Comparison of ENCODE assay signal across 10 cellular contexts in the genomic region with DNA sequence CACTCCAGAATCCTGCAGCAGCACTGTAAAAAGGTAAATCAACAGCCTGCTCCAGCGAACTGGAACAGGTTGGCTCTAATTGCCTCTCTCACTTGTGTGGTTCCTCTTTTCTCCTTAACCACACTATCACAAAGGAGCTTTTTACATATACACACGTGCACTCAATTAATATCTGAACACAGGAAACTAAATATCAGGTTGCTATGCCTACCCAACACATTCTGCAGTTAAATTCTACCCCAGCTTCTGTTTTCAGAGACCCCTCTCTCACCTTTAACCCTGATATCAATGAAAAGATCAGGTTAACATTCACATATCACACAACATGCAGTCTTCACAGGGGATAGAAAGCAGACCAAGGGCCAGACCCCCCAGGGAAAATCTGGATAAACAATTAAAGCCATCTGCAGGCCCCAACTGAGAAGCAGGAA. TPM values are rescaled to one million over a fixed set of nuclear protein-coding genes. Genes with fewer than 3 reads are reported as not detected.
DNase-seq lines count a peak whose midpoint lies in the region; ATAC-seq and TF ChIP-seq lines count a peak whose summit lies in the region.
"Had no signal": no experiment of that assay in that cellular context is flagged by ENCODE, and none has a peak within 500 bp of the region (broad histone marks: within the 10 kb centered on the region; RNA-seq: fewer than 3 reads in every experiment).

No MANE protein-coding gene starts in this region.

- in situ Hi-C loops in mammary epithelial cell (cut with MboI; ENCODE audit: low sequenced_read_pairs in 2 of 2): no loop called here

- H3K56ac ChIP-seq in mesendoderm (ENCODE audit: low read length): no peak overlapping the region

- TF ChIP-seq CTCF in MM.1S (IDR thresholded peaks at IDR 0.05; ENCODE audit: low read length) (no peak), mammary epithelial cell (conservative IDR thresholded peaks at IDR 0.05 in 1 of 2, IDR thresholded peaks at IDR 0.05 in 1 of 2; ENCODE audit: extremely low read depth in 1 of 2, insufficient read depth in 1 of 2, low read depth in 1 of 2, low read length in 2 of 2) (no peak)

- H2AFZ ChIP-seq in MM.1S (ENCODE audit: low read length) (no peak overlapping the region), mammary epithelial cell (ENCODE audit: low read depth, low read length) (no peak overlapping the region)

- dilution Hi-C loops in mammary epithelial cell (cut with HindIII; ENCODE audit: low sequenced_read_pairs): no loop called here

- no peak overlapping the region for H3K23ac ChIP-seq in mesendoderm (ENCODE audit: low read length)

- H3K36me3 ChIP-seq in mesendoderm (ENCODE audit: control insufficient read depth, insufficient read depth, low read length) (no peaks in the 10 kb centered on the region), MM.1S (replicated peaks; ENCODE audit: insufficient read depth, low read length) (no peaks in the 10 kb centered on the region), mammary epithelial cell (ENCODE audit: insufficient read depth, low read length) (no peaks in the 10 kb centered on the region)

- H2BK15ac ChIP-seq in mesendoderm (replicated peaks; ENCODE audit: low read depth): no peak overlapping the region

- no peak overlapping the region for H2BK120ac ChIP-seq in mesendoderm (ENCODE audit: low read depth, low read length)

- H3K27ac ChIP-seq in mesendoderm (ENCODE audit: low read depth, low read length): no peak overlapping the region
- H3K27ac ChIP-seq in MM.1S (ENCODE audit: low read length): no peak overlapping the region
- H3K27ac ChIP-seq in mammary epithelial cell (ENCODE audit: insufficient read depth, low read depth, low read length): no peak overlapping the region

- H4K5ac ChIP-seq in mesendoderm (ENCODE audit: low read length): no peak overlapping the region

- H3K27me3 ChIP-seq in mesendoderm (ENCODE audit: insufficient read depth, low read length, poor library complexity) (no peaks in the 10 kb centered on the region), MM.1S (replicated peaks; ENCODE audit: insufficient read depth, low read length) (no peaks in the 10 kb centered on the region), mammary epithelial cell (ENCODE audit: insufficient read depth, low read length) (no peaks in the 10 kb centered on the region)

- H3K79me1 ChIP-seq in mesendoderm (ENCODE audit: low read length): peaks cover 17% of the 10 kb centered on the region

- H3K18ac ChIP-seq in mesendoderm (ENCODE audit: low read length): no peak overlapping the region

- no peak overlapping the region for H3K4me2 ChIP-seq in mesendoderm (ENCODE audit: low read length)
- H3K4me2 ChIP-seq in MM.1S (ENCODE audit: low read depth, low read length): no peak overlapping the region
- H3K4me2 ChIP-seq in mammary epithelial cell (ENCODE audit: insufficient read depth, low read depth, low read length): no peak overlapping the region

- no peaks in the 10 kb centered on the region for H3F3A ChIP-seq in MM.1S (ENCODE audit: insufficient read depth, low read length)

- H3K4me1 ChIP-seq in mesendoderm (ENCODE audit: control insufficient read depth, low read depth, low read length): peaks cover 18% of the 10 kb centered on the region
- H3K4me1 ChIP-seq in MM.1S (ENCODE audit: low read length): 0 out of 2 replicates have a peak, but pooled peaks cover 5% of the 10 kb centered on the region
- peaks cover 3% of the 10 kb centered on the region for H3K4me1 ChIP-seq in mammary epithelial cell (ENCODE audit: insufficient read depth, low read length)

- H4K20me1 ChIP-seq in MM.1S (ENCODE audit: insufficient read depth, low read length) (no peaks in the 10 kb centered on the region), mammary epithelial cell (ENCODE audit: insufficient read depth, low read length) (no peaks in the 10 kb centered on the region)

- H4K8ac ChIP-seq in mesendoderm (ENCODE audit: low read depth, low read length): no peak overlapping the region

- no peaks in the 10 kb centered on the region for H3K9me3 ChIP-seq in MM.1S (replicated peaks; ENCODE audit: insufficient read depth, low read length)
- H3K9me3 ChIP-seq in mammary epithelial cell (replicated peaks; ENCODE audit: insufficient read depth, low read length): no peaks in the 10 kb centered on the region

- intact Hi-C loops in mammary epithelial cell (cut with micrococcal nuclease): no loop called here

- H3K4ac ChIP-seq in mesendoderm (ENCODE audit: low read depth, low read length): no peak overlapping the region

- H3K9me2 ChIP-seq in MM.1S (replicated peaks; ENCODE audit: insufficient read depth, low read length): no peaks in the 10 kb centered on the region

- CTCF ChIA-PET in mammary epithelial cell (lab: Charles Lee; ENCODE audit: low non-redundant PET): no interaction called here

- H3K79me2 ChIP-seq in mesendoderm (ENCODE audit: control insufficient read depth, insufficient read depth, low read length) (peaks cover 54% of the 10 kb centered on the region), MM.1S (ENCODE audit: low read length) (no peaks in the 10 kb centered on the region), mammary epithelial cell (ENCODE audit: insufficient read depth, low read length) (peaks cover 89% of the 10 kb centered on the region)

- WGBS in mesendoderm (ENCODE audit: extremely low coverage, insufficient coverage, low lambda C conversion rate): no CpG with 5 or more reads among the region's 2 CpGs
- 32% methylated on average over 2 of the region's 2 CpGs for WGBS in mammary epithelial cell (ENCODE audit: low coverage, missing lambda C conversion rate)

- H3K9ac ChIP-seq in mesendoderm (ENCODE audit: low read length): no peak overlapping the region
- H3K9ac ChIP-seq in MM.1S (ENCODE audit: low read length): no peak overlapping the region
- no peak overlapping the region for H3K9ac ChIP-seq in mammary epithelial cell (ENCODE audit: insufficient read depth, low read length)

- H3K4me3 ChIP-seq in mesendoderm (ENCODE audit: low read length): no peak overlapping the region
- H3K4me3 ChIP-seq in MM.1S (ENCODE audit: low read length): no peak overlapping the region
- no peak overlapping the region for H3K4me3 ChIP-seq in mammary epithelial cell (replicated peaks in 1 of 3; ENCODE audit: insufficient read depth in 1 of 3, low read depth in 2 of 3, low read length in 3 of 3)

- ATAC-seq in HG02588 (IDR thresholded peaks at IDR 0.05; ENCODE audit: unreplicated experiment): no peak
- ATAC-seq in HG03108 (IDR thresholded peaks at IDR 0.05; ENCODE audit: unreplicated experiment): no peak

- no peak overlapping the region for H2AK5ac ChIP-seq in mesendoderm (ENCODE audit: low read length)

- DNase-seq in GF-D8 (lab: John Stamatoyannopoulos, UW): peak; percentile 35
- DNase-seq in NCI-H1105 treated with DMSO at 0.1 percent for 48 hours (lab: John Stamatoyannopoulos, UW): peak; percentile 71
- peak; percentile 88 for DNase-seq in SK-N-DZ (ENCODE audit: low spot score)
- peak; percentile 61 for DNase-seq in mesendoderm
- no peak for DNase-seq in MM.1S
- DNase-seq in mammary epithelial cell: no peak
- DNase-seq: activated naive CD4-positive, alpha-beta T cell treated with anti-CD3 and anti-CD28 coated beads for 36 hours; T1000 had no signal

- BruUV-seq in mammary epithelial cell (replicated peaks; lab: Mats Ljungman, UMichigan): no TSS peak

- no peak overlapping the region for H2BK5ac ChIP-seq in mesendoderm (ENCODE audit: low read length)

RNA-seq across cellular contexts. Expression of gene RBFOX2, which starts 10.9 kb away (rescaled TPM):
- polyA plus RNA-seq in SK-N-DZ (2014; cell fraction: cytosol; rRNA removed): 77.5 and 99.4 TPM in 2 replicates
- 86.4 and 105 TPM in 2 replicates for polyA plus RNA-seq in SK-N-DZ (2014; cell fraction: nucleus; rRNA removed)
- polyA plus RNA-seq in mesendoderm (2013, experiment 1 of 2): 69.0 TPM
- 71.1 TPM for polyA plus RNA-seq in mesendoderm (2013, experiment 2 of 2)
- total RNA-seq in mammary epithelial cell: 100 to 1,000 TPM; 126 to 137 TPM
- polyA plus RNA-seq in mammary epithelial cell: 107 TPM
- polyA minus RNA-seq in mammary epithelial cell: 138 TPM

Comparison
In these comparisons a context has a peak if more than half of its experiments do, and no peak if none do; other contexts are left out.
1. DNase-seq: peak in GF-D8 (single experiment), NCI-H1105 treated with DMSO at 0.1 percent for 48 hours (single experiment), SK-N-DZ (single experiment) and mesendoderm (single experiment); none in MM.1S (single experiment) and mammary epithelial cell (single experiment).